Comparison of ENCODE assay signal across 8 cellular contexts in the genomic region with DNA sequence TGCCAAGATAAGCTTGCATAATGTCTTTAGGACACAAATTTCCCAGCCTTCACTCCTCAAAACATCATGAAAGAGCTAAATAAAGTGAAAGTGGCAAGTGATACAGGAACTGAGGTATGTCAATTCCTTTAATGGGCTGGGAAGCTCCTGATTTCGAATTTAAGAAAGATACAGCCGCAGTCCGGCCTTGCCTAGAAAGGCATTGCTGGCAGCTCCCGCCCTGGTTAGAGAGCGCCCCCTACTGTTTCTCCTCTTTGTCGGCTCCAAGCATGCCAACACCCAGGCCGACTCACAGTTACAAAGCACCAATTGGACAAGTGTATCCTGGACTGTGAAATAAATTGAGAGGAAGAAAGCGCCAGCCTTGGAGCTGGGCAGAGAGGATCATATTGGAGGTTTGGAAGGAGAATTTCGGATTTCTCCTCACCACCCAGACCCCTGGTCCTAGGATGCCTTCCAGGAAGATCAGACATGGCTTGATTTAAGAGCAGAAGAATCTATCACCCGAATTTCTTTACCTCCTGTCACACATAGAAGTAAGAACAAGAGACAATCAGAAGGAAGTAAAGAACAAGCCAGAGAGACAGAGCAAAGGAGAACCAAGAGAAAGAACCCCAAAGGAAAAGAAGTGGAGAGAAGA.
A peak's percentile ranks its signal among the peaks of the same experiment; 100 is the strongest.
DNase-seq lines count a peak whose midpoint lies in the region; ATAC-seq and TF ChIP-seq lines count a peak whose summit lies in the region.

No MANE protein-coding gene starts in this region.

- H3K9me2 ChIP-seq in SU-DHL-6 (replicated peaks; ENCODE audit: insufficient read depth, low read length) = no peaks in the 10 kb centered on the region

- TF ChIP-seq POLR2A in adrenal gland (IDR thresholded peaks at IDR 0.05) = no peak

- WGBS in adrenal gland, 4 donors = 7 to 11% (median 9%) methylated on average over 10 of the region's 10 CpGs
- 10 to 12% methylated on average over 10 of the region's 10 CpGs for WGBS in heart right ventricle, 2 donors
- WGBS in aorta, 2 donors = 8 to 9% methylated on average over 10 of the region's 10 CpGs

- TF ChIP-seq CTCF in GM12875 (IDR thresholded peaks at IDR 0.05; ENCODE audit: borderline replicate concordance, insufficient read depth, low read depth, low read length) = peak; percentile 87
- peak; percentile 72 for TF ChIP-seq CTCF in SU-DHL-6 (IDR thresholded peaks at IDR 0.05; ENCODE audit: insufficient read depth, low read length, poor library complexity, severe bottlenecking)
- peak; percentile 92 to 97 (median 94) for TF ChIP-seq CTCF in adrenal gland (IDR thresholded peaks at IDR 0.05)
- TF ChIP-seq CTCF in heart right ventricle (IDR thresholded peaks at IDR 0.05) = peak; percentile 90 to 99 (median 96)

- H3K4me3 ChIP-seq in GM12875 (ENCODE audit: low read depth, low read length) = no peak overlapping the region
- no peak overlapping the region for H3K4me3 ChIP-seq in SU-DHL-6 (ENCODE audit: insufficient read depth, low read length, poor library complexity, severe bottlenecking)
- no peak overlapping the region for H3K4me3 ChIP-seq in adrenal gland
- no peak overlapping the region for H3K4me3 ChIP-seq in heart right ventricle
- no peak overlapping the region for H3K4me3 ChIP-seq in aorta (ENCODE audit: low read length in 2 of 2)

- ATAC-seq in HG02798 (IDR thresholded peaks at IDR 0.05; ENCODE audit: poor library complexity, unreplicated experiment) (peak; percentile 85), heart right ventricle (peak; percentile 94 to 99 (median 98)), aorta (ENCODE audit: low FRiP score) (peak; percentile 96)

- H3K79me2 ChIP-seq in SU-DHL-6 (ENCODE audit: insufficient read depth, low read length) = no peaks in the 10 kb centered on the region

- H3K27me3 ChIP-seq in SU-DHL-6 (ENCODE audit: low read length) (no peaks in the 10 kb centered on the region), adrenal gland (no peaks in the 10 kb centered on the region), heart right ventricle (no peaks in the 10 kb centered on the region), aorta (ENCODE audit: control insufficient read depth in 1 of 2, insufficient read depth in 2 of 2, low read length in 1 of 2) (no peaks in the 10 kb centered on the region)

- H2AFZ ChIP-seq in SU-DHL-6 (ENCODE audit: low read depth, low read length, severe bottlenecking) = no peak overlapping the region

- no peak overlapping the region for H3K4me2 ChIP-seq in SU-DHL-6 (ENCODE audit: low read depth, low read length, poor library complexity, severe bottlenecking)

- no peak overlapping the region for H3K27ac ChIP-seq in SU-DHL-6 (ENCODE audit: low read depth, low read length)
- peak overlapping the region in 2 of 5 donors; percentile 9 to 58 for H3K27ac ChIP-seq in adrenal gland
- H3K27ac ChIP-seq in heart right ventricle = peak overlapping the region in 8 of 10 donors; percentile 20 to 56 (median 34)
- peak overlapping the region; percentile 28 to 72 for H3K27ac ChIP-seq in aorta (ENCODE audit: low read depth in 1 of 2, low read length in 2 of 2)

- intact Hi-C loops in adrenal gland (cut with DNase I) (loop anchor here (2.0 to 10.0 kb wide), 3 partner anchors 471 to 555 kb away; a partner anchor contains a TSS), heart right ventricle (cut with DNase I) (loop anchor here (1.0 to 10.0 kb wide), 15 partner anchors 57 to 641 kb away; a partner anchor contains a TSS), aorta (cut with DNase I) (loop anchor here (1.0 to 10.0 kb wide), 3 partner anchors 131 to 554 kb away; no protein-coding TSS in a partner anchor)

- H3K9ac ChIP-seq in SU-DHL-6 (ENCODE audit: low read length) = no peak overlapping the region

- H3F3A ChIP-seq in SU-DHL-6 (ENCODE audit: insufficient read depth) = no peaks in the 10 kb centered on the region

- H3K36me3 ChIP-seq in SU-DHL-6 (ENCODE audit: low read length) (no peaks in the 10 kb centered on the region), adrenal gland (replicated peaks in 1 of 2) (no peaks in the 10 kb centered on the region), heart right ventricle (no peaks in the 10 kb centered on the region), aorta (ENCODE audit: control insufficient read depth in 1 of 2, insufficient read depth in 2 of 2, low read length in 1 of 2) (no peaks in the 10 kb centered on the region)

- peak; percentile 35 for DNase-seq in NCI-H1417 treated with DMSO at 0.1 percent for 48 hours (lab: John Stamatoyannopoulos, UW)
- DNase-seq in adrenal gland = peak; percentile 88 to 95 (median 90)
- DNase-seq in heart right ventricle = peak; percentile 78 to 91
- peak; percentile 90 for DNase-seq in putamen (ENCODE audit: low spot score)
- peak; percentile 91 to 92 for DNase-seq in aorta

- H3K9me3 ChIP-seq in SU-DHL-6 (ENCODE audit: insufficient read depth, low read length) (no peaks in the 10 kb centered on the region), adrenal gland (replicated peaks in 1 of 3) (no peaks in the 10 kb centered on the region), heart right ventricle (no peaks in the 10 kb centered on the region), aorta (ENCODE audit: control insufficient read depth, low read length) (no peaks in the 10 kb centered on the region)

- no peaks in the 10 kb centered on the region for H4K20me1 ChIP-seq in SU-DHL-6 (ENCODE audit: low read depth, low read length)

- H3K4me1 ChIP-seq in adrenal gland (replicated peaks in 1 of 2) (peaks cover 0 to 21% of the 10 kb centered on the region in 2 donors), heart right ventricle (peaks cover 0 to 37% (median 10%) of the 10 kb centered on the region in 9 donors), aorta (ENCODE audit: control insufficient read depth in 1 of 2, insufficient read depth in 2 of 2, low read length in 2 of 2) (peaks cover 0 to 4% of the 10 kb centered on the region in 2 donors)

Comparison
In these comparisons a context has a peak if more than half of its experiments do, and no peak if none do; other contexts are left out.
1. DNase-seq: peak in every context shown above with its lines; median percentile 92 in aorta; 90 in adrenal gland; 90 in putamen; 84 in heart right ventricle; 35 in NCI-H1417 treated with DMSO at 0.1 percent for 48 hours.